In genomic region chr15:68055224-68055705, GRCh38 we compare ENCODE assay signal across 7 cellular contexts. TPM values are rescaled to one million over a fixed set of nuclear protein-coding genes. Genes with fewer than 3 reads are reported as not detected.
DNase-seq lines count a peak whose midpoint lies in the region; ATAC-seq and TF ChIP-seq lines count a peak whose summit lies in the region.

No MANE protein-coding gene starts in this region.

- H3K4me3 ChIP-seq in PC-9 (peak overlapping the region; percentile 84), thymus (ENCODE audit: low read length) (peak overlapping the region; percentile 66)

- peak overlapping the region; percentile 90 for H3K4me3 Mint-ChIP-seq in activated T-helper 17 cell treated with anti-CD3 and anti-CD28 coated beads, Interleukin-2, amount 50 U/mL, for 72 hours

- POLR2A ChIA-PET in PC-9 (lab: Charles Lee; ENCODE audit: unreplicated experiment), result interaction anchor here (0.5 kb wide), 1 partner anchor 140 kb away, joined by 4 read pairs; no protein-coding TSS in a partner anchor

- peaks cover 23% of the 10 kb centered on the region; the same call in 1 of the 2 replicates for H3K4me1 ChIP-seq in PC-9 (replicated peaks; ENCODE audit: insufficient read depth)
- peaks cover 26% of the 10 kb centered on the region for H3K4me1 ChIP-seq in foreskin keratinocyte
- H3K4me1 ChIP-seq in thymus (ENCODE audit: control insufficient read depth, insufficient read depth, low read length), result no peaks in the 10 kb centered on the region

- peak overlapping the region; percentile 82 for H3K27ac Mint-ChIP-seq in activated T-helper 17 cell treated with anti-CD3 and anti-CD28 coated beads, Interleukin-2, amount 50 U/mL, for 72 hours

- under 1% methylated on average over 15 of the region's 15 CpGs for WGBS in thymus

- peak overlapping the region; percentile 52; the same call in 1 of the 2 replicates for H2AFZ ChIP-seq in PC-9

- H4K20me1 ChIP-seq in PC-9 (ENCODE audit: insufficient read depth), result peaks cover 12% of the 10 kb centered on the region

- H3K27ac ChIP-seq in PC-9 (no peak overlapping the region), foreskin keratinocyte (peak overlapping the region; percentile 71), thymus (ENCODE audit: low read depth) (peak overlapping the region; percentile 95)

- intact Hi-C loops in PC-9 (cut with micrococcal nuclease; ENCODE audit: unreplicated experiment), result loop anchor here (10.0 kb wide), 1 partner anchor 190 kb away; no protein-coding TSS in a partner anchor

- no peaks in the 10 kb centered on the region for H3K27me3 ChIP-seq in PC-9 (ENCODE audit: insufficient read depth, low read depth)
- no peaks in the 10 kb centered on the region for H3K27me3 ChIP-seq in foreskin keratinocyte
- H3K27me3 ChIP-seq in thymus (ENCODE audit: control insufficient read depth, insufficient read depth), result no peaks in the 10 kb centered on the region

- H3K36me3 Mint-ChIP-seq in activated T-helper 17 cell treated with anti-CD3 and anti-CD28 coated beads, Interleukin-2, amount 50 U/mL, for 72 hours (ENCODE audit: low read depth), result peaks cover 19% of the 10 kb centered on the region

- H3K9me3 Mint-ChIP-seq in activated T-helper 17 cell treated with anti-CD3 and anti-CD28 coated beads, Interleukin-2, amount 50 U/mL, for 72 hours, result no peaks in the 10 kb centered on the region

- H3F3A ChIP-seq in PC-9 (ENCODE audit: insufficient read depth, low read depth), result no peaks in the 10 kb centered on the region

- H3K36me3 ChIP-seq in PC-9 (ENCODE audit: low read depth) (no peaks in the 10 kb centered on the region), thymus (ENCODE audit: control insufficient read depth, insufficient read depth) (no peaks in the 10 kb centered on the region)

- CTCF ChIA-PET in PC-9 (lab: Charles Lee), result no interaction called here

- DNase-seq in PC-9 (peak; percentile 6 to 41), foreskin keratinocyte (peak; percentile 28 to 48), occipital lobe (lab: John Stamatoyannopoulos, UW) (peak; percentile 2)

- H3K9me3 ChIP-seq in PC-9 (ENCODE audit: insufficient read depth, low read depth) (no peaks in the 10 kb centered on the region), thymus (ENCODE audit: control insufficient read depth) (no peaks in the 10 kb centered on the region)

- H3K27me3 Mint-ChIP-seq in activated T-helper 17 cell treated with anti-CD3 and anti-CD28 coated beads, Interleukin-2, amount 50 U/mL, for 72 hours, result peaks cover 6% of the 10 kb centered on the region

- TF ChIP-seq CTCF in PC-9 (conservative IDR thresholded peaks at IDR 0.05) (no peak), foreskin keratinocyte (conservative IDR thresholded peaks at IDR 0.05) (no peak)

- ATAC-seq in GM18870 (IDR thresholded peaks at IDR 0.05; ENCODE audit: unreplicated experiment) (peak; percentile 40), HG03103 (IDR thresholded peaks at IDR 0.05; ENCODE audit: low read depth, unreplicated experiment) (peak; percentile 39), foreskin keratinocyte (peak; percentile 18)
- peak; percentile 70 for ATAC-seq in activated T-helper 17 cell treated with anti-CD3 and anti-CD28 coated beads, Interleukin-2, amount 50 U/mL, for 72 hours (replicated peaks)

- H3K79me2 ChIP-seq in PC-9 (ENCODE audit: low read depth), result peaks cover 61% of the 10 kb centered on the region

- no peaks in the 10 kb centered on the region for H3K9me2 ChIP-seq in PC-9 (ENCODE audit: insufficient read depth)

- peaks cover 22% of the 10 kb centered on the region for H3K4me1 Mint-ChIP-seq in activated T-helper 17 cell treated with anti-CD3 and anti-CD28 coated beads, Interleukin-2, amount 50 U/mL, for 72 hours

- H3K4me2 ChIP-seq in PC-9, result peak overlapping the region; percentile 95

- TSS peak; percentile 45 for BruUV-seq in PC-9 (replicated peaks; lab: Mats Ljungman, UMichigan)

RNA-seq across cellular contexts. Expression of gene PIAS1, which starts 1.1 kb away (rescaled TPM):
- total RNA-seq in PC-9 (2021), result 42.2 and 42.5 TPM in 2 replicates
- total RNA-seq in activated T-helper 17 cell treated with anti-CD3 and anti-CD28 coated beads, Interleukin-2, amount 50 U/mL, for 72 hours, result 10 to 100 TPM; 31.3 to 42.7 TPM
- 19.4 and 23.0 TPM in 2 replicates for total RNA-seq in foreskin keratinocyte
- 8.1 and 8.5 TPM in 2 replicates for polyA plus RNA-seq in foreskin keratinocyte
- 24.0 TPM for total RNA-seq in occipital lobe
- 29.1 TPM for polyA plus RNA-seq in thymus

Comparison
In these comparisons a context has a peak if more than half of its experiments do, and no peak if none do; other contexts are left out.
1. ATAC-seq: peak in every context shown above with its lines; median percentile 70 in activated T-helper 17 cell treated with anti-CD3 and anti-CD28 coated beads, Interleukin-2, amount 50 U/mL, for 72 hours; 40 in GM18870; 39 in HG03103; 18 in foreskin keratinocyte.